Comparison of ENCODE assay signal across 1 cellular context in the genomic region with DNA sequence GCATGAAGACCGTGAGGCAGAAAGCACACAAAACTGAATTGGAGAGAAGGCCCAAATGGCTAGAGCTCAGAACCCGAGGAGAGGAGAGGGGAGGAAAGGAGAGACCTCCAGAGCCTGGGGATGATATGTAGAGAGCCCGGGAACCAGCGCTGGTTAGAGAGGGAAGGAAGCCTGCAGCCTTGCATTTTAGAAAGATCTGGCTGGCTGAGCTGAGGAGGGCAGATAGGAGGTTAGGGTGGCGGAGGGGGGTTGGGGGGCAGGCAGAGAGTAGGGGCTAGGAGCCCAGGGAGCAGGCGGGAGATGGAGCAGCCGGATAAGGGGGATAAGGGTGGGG.
TF ChIP-seq lines count a peak whose summit lies in the region.

No MANE protein-coding gene starts in this region.

TF ChIP-seq in GM23338, 12 proteins besides CTCF, POLR2A, EP300 and RAD21 (continued from another document):
- no peak for TF ChIP-seq ZNF462 (CRISPR knock-in tag; IDR thresholded peaks at IDR 0.05)
- TF ChIP-seq, protein P1, sequence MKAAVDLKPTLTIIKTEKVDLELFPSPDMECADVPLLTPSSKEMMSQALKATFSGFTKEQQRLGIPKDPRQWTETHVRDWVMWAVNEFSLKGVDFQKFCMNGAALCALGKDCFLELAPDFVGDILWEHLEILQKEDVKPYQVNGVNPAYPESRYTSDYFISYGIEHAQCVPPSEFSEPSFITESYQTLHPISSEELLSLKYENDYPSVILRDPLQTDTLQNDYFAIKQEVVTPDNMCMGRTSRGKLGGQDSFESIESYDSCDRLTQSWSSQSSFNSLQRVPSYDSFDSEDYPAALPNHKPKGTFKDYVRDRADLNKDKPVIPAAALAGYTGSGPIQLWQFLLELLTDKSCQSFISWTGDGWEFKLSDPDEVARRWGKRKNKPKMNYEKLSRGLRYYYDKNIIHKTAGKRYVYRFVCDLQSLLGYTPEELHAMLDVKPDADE (IDR thresholded peaks at IDR 0.05) = no peak
- no peak for TF ChIP-seq ZNF331 (CRISPR knock-in tag; IDR thresholded peaks at IDR 0.05; ENCODE audit: low read depth)
- no peak for TF ChIP-seq REST (IDR thresholded peaks at IDR 0.05; ENCODE audit: unreplicated experiment)
- no peak for TF ChIP-seq STAT1 (IDR thresholded peaks at IDR 0.05; ENCODE audit: unreplicated experiment)
- TF ChIP-seq NANOG (IDR thresholded peaks at IDR 0.05; ENCODE audit: borderline replicate concordance) = no peak
- TF ChIP-seq JUNB (IDR thresholded peaks at IDR 0.05; ENCODE audit: unreplicated experiment) = no peak
- TF ChIP-seq POLR2AphosphoS5 (IDR thresholded peaks at IDR 0.05; ENCODE audit: low read depth) = no peak
- no peak for TF ChIP-seq ZNF114 (CRISPR knock-in tag; IDR thresholded peaks at IDR 0.05)
TF ChIP-seq in GM23338: peak in this region for 0.
